ENCODE assay signal across 21 cellular contexts in genomic region chr15:98375513-98376360, GRCh38.
"Had no signal": no experiment of that assay in that cellular context is flagged by ENCODE, and none has a peak within 500 bp of the region (broad histone marks: within the 10 kb centered on the region; RNA-seq: fewer than 3 reads in every experiment).

No MANE protein-coding gene starts in this region.

- H3K4me1 ChIP-seq: adrenal gland, esophagus squamous epithelium, lower lobe of right lung, neural progenitor cell, testis, upper lobe of left lung had no signal

- H3K9me3 Mint-ChIP-seq: T-helper 2 cell treated with Interferon-gamma antibody and Interleukin-4, amounts not matched to agents 5 μg/mL and 100 μg/mL, for 36 hours had no signal

- H3K9ac ChIP-seq: neural progenitor cell had no signal

- H3K4me3 Mint-ChIP-seq: activated B cell treated with CpG ODN at 0.5 μM for 24 hours; activated CD8-positive, alpha-beta T cell treated with anti-CD3 and anti-CD28 coated beads for 36 hours; activated naive CD4-positive, alpha-beta T cell treated with anti-CD3 and anti-CD28 coated beads, Interleukin-2, amount 50 U/mL, for 24 hours; activated T-cell treated with anti-CD3 and anti-CD28 coated beads, Interleukin-2, amount 50 U/mL, for 4 hours; immature natural killer cell; neural progenitor cell; T-helper 2 cell treated with Interferon-gamma antibody and Interleukin-4, amounts not matched to agents 5 μg/mL and 100 μg/mL, for 36 hours had no signal

- H3K4me2 ChIP-seq: neural progenitor cell had no signal

- H2AFZ ChIP-seq: neural progenitor cell had no signal

- H3K27ac Mint-ChIP-seq: activated B cell treated with CpG ODN at 0.5 μM for 24 hours; activated CD8-positive, alpha-beta T cell treated with anti-CD3 and anti-CD28 coated beads for 36 hours; activated naive CD4-positive, alpha-beta T cell treated with anti-CD3 and anti-CD28 coated beads, Interleukin-2, amount 50 U/mL, for 24 hours; immature natural killer cell; neural progenitor cell; T-helper 2 cell treated with Interferon-gamma antibody and Interleukin-4, amounts not matched to agents 5 μg/mL and 100 μg/mL, for 36 hours had no signal

- H3K4me3 ChIP-seq: adrenal gland, esophagus squamous epithelium, lower lobe of right lung, neural progenitor cell, ovary, testis, upper lobe of left lung had no signal

- H3K27ac ChIP-seq: adrenal gland, esophagus squamous epithelium, lower lobe of right lung, neural progenitor cell, ovary, testis, upper lobe of left lung had no signal

- H3K27me3 ChIP-seq: esophagus squamous epithelium, neural progenitor cell, ovary, testis, upper lobe of left lung had no signal

- H3K36me3 ChIP-seq: adrenal gland, esophagus squamous epithelium, lower lobe of right lung, neural progenitor cell, ovary, upper lobe of left lung had no signal

- H3K4me1 Mint-ChIP-seq: activated B cell treated with CpG ODN at 0.5 μM for 24 hours; activated naive CD4-positive, alpha-beta T cell treated with anti-CD3 and anti-CD28 coated beads, Interleukin-2, amount 50 U/mL, for 24 hours; immature natural killer cell; neural progenitor cell had no signal

- DNase-seq: activated B cell treated with CpG ODN at 0.5 μM for 24 hours; activated CD4-positive, alpha-beta T cell treated with anti-CD3 and anti-CD28 coated beads for 48 hours; activated CD8-positive, alpha-beta T cell treated with anti-CD3 and anti-CD28 coated beads for 36 hours; activated effector memory CD4-positive, alpha-beta T cell treated with Interleukin-2 at 50 U/mL for 16 hours; activated T-cell treated with anti-CD3 and anti-CD28 coated beads, Interleukin-2, amount 50 U/mL, for 4 hours; adrenal gland; central memory CD4-positive, alpha-beta T cell; cortex of kidney; effector CD4-positive, alpha-beta T cell; esophagus squamous epithelium; immature natural killer cell; lower lobe of right lung; ovary; stimulated activated CD4-positive, alpha-beta T cell treated with anti-CD3 and anti-CD28 coated beads, Interleukin-15, amount 100 ng/mL, for 24 hours; stimulated activated CD4-positive, alpha-beta T cell treated with anti-CD3 and anti-CD28 coated beads, Interleukin-4, amount 100 ng/mL, for 1 hour; stimulated activated naive CD8-positive, alpha-beta T cell treated with anti-CD3 and anti-CD28 coated beads, Interleukin-15, Interleukin-2, amounts not matched to agents 100 U/mL and 50 U/mL, for 24 hours; testis; upper lobe of left lung had no signal

- H3K9me3 ChIP-seq: adrenal gland, ovary, testis had no signal

- H3K36me3 Mint-ChIP-seq: activated naive CD4-positive, alpha-beta T cell treated with anti-CD3 and anti-CD28 coated beads, Interleukin-2, amount 50 U/mL, for 24 hours; immature natural killer cell; neural progenitor cell had no signal
